Comparison of ENCODE assay signal across 31 cellular contexts in genomic region chr6:14873781-14874446, GRCh38.
DNase-seq lines count a peak whose midpoint lies in the region; ATAC-seq, FAIRE-seq and TF ChIP-seq lines count a peak whose summit lies in the region.
"Had no signal": no experiment of that assay in that cellular context is flagged by ENCODE, and none has a peak within 500 bp of the region (broad histone marks: within the 10 kb centered on the region; RNA-seq: fewer than 3 reads in every experiment).

No MANE protein-coding gene starts in this region.

- no peak for TF ChIP-seq POLR2A in K562 (conservative IDR thresholded peaks at IDR 0.05)

- H2AFZ ChIP-seq in K562 (ENCODE audit: low read depth, low read length) (no peak overlapping the region), neural progenitor cell (replicated peaks) (peak overlapping the region; percentile 43), neuronal stem cell (ENCODE audit: low read length) (no peak overlapping the region)

- H4K8ac ChIP-seq in neuronal stem cell (ENCODE audit: low read depth, low read length): no peak overlapping the region

- H4K20me1 ChIP-seq in K562 (replicated peaks; ENCODE audit: control insufficient read depth, insufficient read depth, low read length): no peaks in the 10 kb centered on the region
- H4K20me1 ChIP-seq in neural progenitor cell (ENCODE audit: low read depth): no peaks in the 10 kb centered on the region

- H3K4me1 ChIP-seq in HUES64 (ENCODE audit: insufficient read depth, low read length) (peaks cover 33% of the 10 kb centered on the region), K562 (replicated peaks in 1 of 2; ENCODE audit: control insufficient read depth in 2 of 2, insufficient read depth in 2 of 2, low read length in 2 of 2) (no peaks in the 10 kb centered on the region; a peak in 2 of 5 replicates), neural progenitor cell (peaks cover 8% of the 10 kb centered on the region), neuronal stem cell (ENCODE audit: control insufficient read depth in 2 of 2, insufficient read depth in 1 of 2, low read depth in 1 of 2, low read length in 2 of 2) (peaks cover 4% of the 10 kb centered on the region in 2 donors)
- H3K4me1 ChIP-seq: thyroid gland had no signal

- no TSS peak for BruUV-seq in K562 (replicated peaks; lab: Mats Ljungman, UMichigan)

- H3K9ac ChIP-seq in HUES64 (ENCODE audit: low read depth, low read length) (no peak overlapping the region), K562 (ENCODE audit: insufficient read depth in 1 of 2, low read depth in 2 of 2, low read length in 2 of 2) (no peak overlapping the region), neural progenitor cell (no peak overlapping the region), neuronal stem cell (ENCODE audit: low read depth, low read length, poor library complexity) (no peak overlapping the region)

- TF ChIP-seq CTCF in K562 (IDR thresholded peaks at IDR 0.05 in 2 of 3, conservative IDR thresholded peaks at IDR 0.05 in 1 of 3; ENCODE audit: insufficient read depth in 2 of 3, low read depth in 1 of 3, low read length in 3 of 3): no peak
- no peak for TF ChIP-seq CTCF in neural progenitor cell (IDR thresholded peaks at IDR 0.05)

- H3K36me3 Mint-ChIP-seq in activated T-cell treated with anti-CD3 and anti-CD28 coated beads, Interleukin-2, amount 50 U/mL, for 24 hours (ENCODE audit: low read depth): peaks cover 2% of the 10 kb centered on the region
- no peaks in the 10 kb centered on the region for H3K36me3 Mint-ChIP-seq in neural progenitor cell
- H3K36me3 Mint-ChIP-seq: activated naive CD8-positive, alpha-beta T cell had no signal

- H3K27me3 Mint-ChIP-seq in activated T-cell treated with anti-CD3 and anti-CD28 coated beads, Interleukin-2, amount 50 U/mL, for 24 hours: no peaks in the 10 kb centered on the region
- peaks cover 7% of the 10 kb centered on the region for H3K27me3 Mint-ChIP-seq in neural progenitor cell (ENCODE audit: insufficient read depth, low read depth)
- H3K27me3 Mint-ChIP-seq: activated naive CD8-positive, alpha-beta T cell; CD4-positive, alpha-beta T cell had no signal

- H3K79me2 ChIP-seq in K562 (ENCODE audit: control insufficient read depth, insufficient read depth, low read length) (no peaks in the 10 kb centered on the region), neural progenitor cell (ENCODE audit: low read depth) (no peaks in the 10 kb centered on the region)

- no peak overlapping the region for H3K4me3 ChIP-seq in HUES64 (ENCODE audit: low read length)
- H3K4me3 ChIP-seq in K562: no peak overlapping the region
- no peak overlapping the region for H3K4me3 ChIP-seq in neural progenitor cell
- H3K4me3 ChIP-seq in neuronal stem cell (ENCODE audit: low read length in 2 of 2): no peak overlapping the region
- H3K4me3 ChIP-seq: A549, esophagus squamous epithelium, heart left ventricle, Peyer's patch, right atrium auricular region, thyroid gland, vagina had no signal

- H3K4ac ChIP-seq in neuronal stem cell (ENCODE audit: low read length): no peak overlapping the region

- H2BK12ac ChIP-seq in neuronal stem cell (ENCODE audit: low read length): no peak overlapping the region

- peak overlapping the region; percentile 100 for H3K27ac Mint-ChIP-seq in activated T-cell treated with anti-CD3 and anti-CD28 coated beads, Interleukin-2, amount 50 U/mL, for 24 hours
- no peak overlapping the region for H3K27ac Mint-ChIP-seq in neural progenitor cell
- H3K27ac Mint-ChIP-seq: activated naive CD8-positive, alpha-beta T cell; CD4-positive, alpha-beta T cell had no signal

- H3K79me1 ChIP-seq in neuronal stem cell (ENCODE audit: low read depth, low read length): no peaks in the 10 kb centered on the region

- no peak for TF ChIP-seq EP300 in K562 (IDR thresholded peaks at IDR 0.05; ENCODE audit: low read length)

- peak; percentile 33; the same call in 2 of the 3 replicates for ATAC-seq in K562
- ATAC-seq: A549, foreskin keratinocyte, heart left ventricle had no signal

- no peaks in the 10 kb centered on the region for H3K9me3 Mint-ChIP-seq in activated T-cell treated with anti-CD3 and anti-CD28 coated beads, Interleukin-2, amount 50 U/mL, for 24 hours
- no peaks in the 10 kb centered on the region for H3K9me3 Mint-ChIP-seq in neural progenitor cell
- H3K9me3 Mint-ChIP-seq: CD4-positive, alpha-beta T cell; neural crest cell had no signal

- no peak overlapping the region for H2BK15ac ChIP-seq in neuronal stem cell (ENCODE audit: low read length)

- in situ Hi-C loops in K562 (cut with MboI): no loop called here

- DNase-seq in activated T-cell treated with anti-CD3 and anti-CD28 coated beads, Interleukin-2, amount 50 U/mL, for 24 hours: no peak
- DNase-seq in activated T-cell treated with anti-CD3 and anti-CD28 coated beads for 4 hours (no peak), K562 (ENCODE audit: extremely low read depth in 1 of 4, low spot score in 3 of 4) (no peak), neural progenitor cell (ENCODE audit: low spot score) (no peak), NCI-H2029 (lab: John Stamatoyannopoulos, UW) (no peak), NCI-H1436 treated with DMSO at 0.1 percent for 48 hours (lab: John Stamatoyannopoulos, UW) (no peak), neuronal stem cell (ENCODE audit: low spot score) (no peak)
- DNase-seq: AML-193; aorta; CD4-positive, alpha-beta T cell; esophagus squamous epithelium; foreskin keratinocyte; heart left ventricle; MM.1S; NCI-H1436; NCI-H226; NCI-H526 treated with DMSO at 0.1 percent for 48 hours; Peyer's patch; SHP77; stimulated activated CD4-positive, alpha-beta T cell treated with anti-CD3 and anti-CD28 coated beads, Interleukin-1b, Interleukin-23, amount 100 ng/mL, for 48 hours; thyroid gland had no signal

- no peaks in the 10 kb centered on the region for H3K36me3 ChIP-seq in HUES64 (ENCODE audit: insufficient read depth, low read length)
- H3K36me3 ChIP-seq in K562 (ENCODE audit: control insufficient read depth, insufficient read depth, low read length): no peaks in the 10 kb centered on the region
- H3K36me3 ChIP-seq in neural progenitor cell: no peaks in the 10 kb centered on the region
- no peaks in the 10 kb centered on the region for H3K36me3 ChIP-seq in neuronal stem cell (replicated peaks in 1 of 2; ENCODE audit: control insufficient read depth in 2 of 2, insufficient read depth in 2 of 2, low read length in 2 of 2)
- H3K36me3 ChIP-seq: esophagus squamous epithelium, heart left ventricle, Peyer's patch, right atrium auricular region, thyroid gland, vagina had no signal

- no peak overlapping the region for H3K23ac ChIP-seq in neuronal stem cell (ENCODE audit: low read depth, low read length, poor library complexity)

- FAIRE-seq in K562 (lab: Jason Lieb, UNC): no peak
- FAIRE-seq: A549, bronchial epithelial cell, D721Med, H54, HTR-8/SVneo had no signal

- no peak for TF ChIP-seq RAD21 in K562 (CRISPR knock-in tag; conservative IDR thresholded peaks at IDR 0.05 in 1 of 2, IDR thresholded peaks at IDR 0.05 in 1 of 2)

- no peak overlapping the region for H4K91ac ChIP-seq in neuronal stem cell (ENCODE audit: low read depth, low read length, poor library complexity)

- no peaks in the 10 kb centered on the region for H3K27me3 ChIP-seq in HUES64 (ENCODE audit: insufficient read depth, low read length)
- H3K27me3 ChIP-seq in K562 (ENCODE audit: control insufficient read depth in 2 of 2, insufficient read depth in 2 of 2, low read length in 2 of 2): no peaks in the 10 kb centered on the region
- H3K27me3 ChIP-seq in neural progenitor cell: no peaks in the 10 kb centered on the region
- H3K27me3 ChIP-seq in neuronal stem cell (ENCODE audit: control insufficient read depth in 3 of 3, insufficient read depth in 3 of 3, low read depth in 1 of 3, low read length in 3 of 3): no peaks in the 10 kb centered on the region
- H3K27me3 ChIP-seq: esophagus squamous epithelium, foreskin keratinocyte, heart left ventricle, Peyer's patch, right atrium auricular region, thyroid gland, vagina had no signal

- H2BK120ac ChIP-seq in neuronal stem cell (ENCODE audit: low read depth, low read length): no peak overlapping the region

- no peaks in the 10 kb centered on the region for H3K9me3 ChIP-seq in HUES64 (ENCODE audit: insufficient read depth, low read depth, low read length)
- no peaks in the 10 kb centered on the region for H3K9me3 ChIP-seq in K562 (replicated peaks; ENCODE audit: control insufficient read depth, insufficient read depth, low read depth, low read length)
- no peaks in the 10 kb centered on the region for H3K9me3 ChIP-seq in neural progenitor cell (ENCODE audit: low read depth)
- H3K9me3 ChIP-seq in neuronal stem cell (replicated peaks in 1 of 2; ENCODE audit: control insufficient read depth in 2 of 2, insufficient read depth in 1 of 2, low read depth in 1 of 2, low read length in 2 of 2): peaks cover 0 to 1% of the 10 kb centered on the region in 2 donors
- H3K9me3 ChIP-seq: A549, esophagus squamous epithelium, heart left ventricle, Peyer's patch, right atrium auricular region, thyroid gland, vagina had no signal

- no peak overlapping the region for H3K4me3 Mint-ChIP-seq in activated T-cell treated with anti-CD3 and anti-CD28 coated beads, Interleukin-2, amount 50 U/mL, for 24 hours
- no peak overlapping the region for H3K4me3 Mint-ChIP-seq in neural progenitor cell
- H3K4me3 Mint-ChIP-seq: activated naive CD8-positive, alpha-beta T cell; CD4-positive, alpha-beta T cell; neural crest cell had no signal

- no peak overlapping the region for H2AK5ac ChIP-seq in neuronal stem cell (ENCODE audit: low read depth, low read length)

- no peak overlapping the region for H3K18ac ChIP-seq in neuronal stem cell (ENCODE audit: low read length)

- H3K4me2 ChIP-seq in K562 (ENCODE audit: insufficient read depth, low read length) (no peak overlapping the region), neural progenitor cell (peak overlapping the region; percentile 35), neuronal stem cell (ENCODE audit: insufficient read depth, low read length, poor library complexity, severe bottlenecking) (no peak overlapping the region)
- H3K4me2 ChIP-seq: A549 had no signal

- whole genome bisulfite sequencing in HUES64: 52% methylated on average over 3 of the region's 3 CpGs
- WGBS in K562 (ENCODE audit: insufficient coverage, low coverage, missing lambda C conversion rate): 21% methylated on average over 3 of the region's 3 CpGs
- WGBS in neuronal stem cell (ENCODE audit: extremely low coverage in 2 of 2, insufficient read length in 2 of 2, insufficient replicate concordance in 1 of 2), 2 donors: no CpG with 5 or more reads among the region's 3 CpGs

- no peaks in the 10 kb centered on the region for H3F3A ChIP-seq in neural progenitor cell (ENCODE audit: low read depth)

- intact Hi-C loops in K562 (cut with micrococcal nuclease): no loop called here

- no peaks in the 10 kb centered on the region for H3K9me1 ChIP-seq in K562 (ENCODE audit: control insufficient read depth, insufficient read depth, low read length)

- POLR2A ChIA-PET in K562 (lab: Yijun Ruan, JAX): interaction anchor here (0.6 to 1.7 kb wide), 4 partner anchors 10 to 102 kb away, joined by 3 to 4 read pairs (median 3); no protein-coding TSS in a partner anchor

- H2BK5ac ChIP-seq in neuronal stem cell (ENCODE audit: low read length): no peak overlapping the region

- no peak overlapping the region for H3K14ac ChIP-seq in neuronal stem cell (ENCODE audit: low read length)

- H3K27ac ChIP-seq in HUES64 (ENCODE audit: low read depth, low read length) (peak overlapping the region; percentile 59; the same call in 1 of the 2 replicates), K562 (ENCODE audit: extremely low read depth, low read depth, low read length) (no peak overlapping the region), neural progenitor cell (no peak overlapping the region), neuronal stem cell (replicated peaks; ENCODE audit: low read length) (no peak overlapping the region)
- H3K27ac ChIP-seq: A549, esophagus squamous epithelium, foreskin keratinocyte, heart left ventricle, Peyer's patch, right atrium auricular region, thyroid gland, vagina had no signal

- CTCF ChIA-PET in K562 (lab: Yijun Ruan, JAX; ENCODE audit: low intra/inter-chr PET ratio): no interaction called here

- peaks cover 85% of the 10 kb centered on the region for H3K4me1 Mint-ChIP-seq in activated T-cell treated with anti-CD3 and anti-CD28 coated beads, Interleukin-2, amount 50 U/mL, for 24 hours (ENCODE audit: low read depth)
- peaks cover 17% of the 10 kb centered on the region for H3K4me1 Mint-ChIP-seq in neural progenitor cell
